In the genomic region with DNA sequence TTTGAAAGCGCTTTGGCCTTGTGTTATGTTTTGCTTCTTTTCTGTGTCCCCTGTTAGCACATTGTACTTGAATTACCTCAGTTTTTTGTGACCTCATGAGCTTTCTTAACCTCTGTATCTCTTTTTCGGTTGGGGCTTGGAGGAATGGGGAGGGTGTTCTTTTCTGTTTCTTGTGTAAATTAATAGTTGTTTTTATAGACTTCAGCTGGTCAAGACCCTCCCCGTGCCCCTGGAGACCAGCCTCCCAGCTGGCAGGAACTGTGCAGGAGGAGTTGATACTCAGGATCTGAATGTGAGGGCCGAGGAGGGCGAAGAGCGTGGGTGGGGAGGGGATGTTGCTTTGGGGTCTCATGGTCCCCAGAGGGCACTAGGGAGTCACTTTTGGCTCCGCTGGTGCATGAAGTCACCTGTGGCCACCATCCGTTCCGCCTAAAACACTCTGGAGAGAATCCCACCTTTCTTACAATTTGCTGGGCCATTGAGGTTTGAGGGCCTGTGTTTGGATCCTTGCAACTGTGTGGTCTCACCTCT, we compare ENCODE assay signal across 16 cellular contexts. TPM values are rescaled to one million over a fixed set of nuclear protein-coding genes. Genes with fewer than 3 reads are reported as not detected.
DNase-seq lines count a peak whose midpoint lies in the region; ATAC-seq, FAIRE-seq and TF ChIP-seq lines count a peak whose summit lies in the region.
"Had no signal": no experiment of that assay in that cellular context is flagged by ENCODE, and none has a peak within 500 bp of the region (broad histone marks: within the 10 kb centered on the region; RNA-seq: fewer than 3 reads in every experiment).

No MANE protein-coding gene starts in this region.

- intact Hi-C loops in Right ventricle myocardium superior (cut with DNase I) (no loop called here), left cardiac atrium (cut with DNase I) (loop anchor here in 1 of 2 donors (10.0 kb wide), 1 partner anchor 77 kb away; no protein-coding TSS in a partner anchor), dorsolateral prefrontal cortex (cut with DNase I) (no loop called here)

- H2BK120ac ChIP-seq in H1 (replicated peaks; ENCODE audit: low read depth, low read length), result no peak overlapping the region

- H3K4me3 ChIP-seq in H1 (ENCODE audit: extremely low read depth in 1 of 4, insufficient read depth in 2 of 4, low read depth in 3 of 4, low read length in 4 of 4) (no peak overlapping the region), neural progenitor cell (no peak overlapping the region), dorsolateral prefrontal cortex (no peak overlapping the region)
- H3K4me3 ChIP-seq: left lung, stomach had no signal

- H3K4me1 ChIP-seq in H1 (replicated peaks in 1 of 4; ENCODE audit: control insufficient read depth in 3 of 4, insufficient read depth in 4 of 4, low read length in 3 of 4) (peaks cover 0 to 5% (median 0%) of the 10 kb centered on the region in 4 experiments; a peak in 2 of 7 replicates), neural progenitor cell (peaks cover 56% of the 10 kb centered on the region)

- H2BK12ac ChIP-seq in H1 (ENCODE audit: low read depth, low read length), result no peak overlapping the region

- H2AK5ac ChIP-seq in H1 (ENCODE audit: low read depth, low read length), result no peak overlapping the region

- no peak overlapping the region for H3K18ac ChIP-seq in H1 (ENCODE audit: extremely low read depth, low read length)

- H3K27me3 ChIP-seq in H1 (replicated peaks in 1 of 4; ENCODE audit: control insufficient read depth in 3 of 4, extremely low read depth in 1 of 4, insufficient read depth in 3 of 4, low read length in 3 of 4) (no peaks in the 10 kb centered on the region), neural progenitor cell (no peaks in the 10 kb centered on the region), dorsolateral prefrontal cortex (no peaks in the 10 kb centered on the region)
- H3K27me3 ChIP-seq: left lung, stomach had no signal

- no peak overlapping the region for H4K5ac ChIP-seq in H1 (ENCODE audit: insufficient read length, low read depth, low read length)

- POLR2A ChIA-PET in H1 (lab: Charles Lee; ENCODE audit: partially characterized antibody), result interaction anchor here (0.8 kb wide), 1 partner anchor 149 kb away, joined by 3 read pairs; a partner anchor contains a TSS

- TF ChIP-seq POLR2A in H1 (IDR thresholded peaks at IDR 0.05; ENCODE audit: control extremely low read depth in 1 of 2, low read depth in 2 of 2, low read length in 2 of 2), result no peak

- H3K4ac ChIP-seq in H1 (replicated peaks; ENCODE audit: insufficient read length, low read depth, low read length), result no peak overlapping the region

- no peak overlapping the region for H3K4me2 ChIP-seq in H1 (ENCODE audit: insufficient read depth in 1 of 2, low read depth in 2 of 2, low read length in 2 of 2)
- no peak overlapping the region for H3K4me2 ChIP-seq in neural progenitor cell

- DNase-seq in Right ventricle myocardium superior (peak; percentile 69), left cardiac atrium (no peak), H1 (ENCODE audit: low read depth in 1 of 2, low spot score in 2 of 2) (no peak), neural progenitor cell (ENCODE audit: low spot score) (peak; percentile 41), dermis blood vessel endothelial cell (no peak), NCI-H2107 (lab: John Stamatoyannopoulos, UW) (no peak), GM20000 (ENCODE audit: low spot score) (no peak), dorsolateral prefrontal cortex (no peak)
- DNase-seq: activated CD4-positive, CD25-positive, alpha-beta regulatory T cell; cerebellar nuclear complex; DMS 273 treated with DMSO at 0.1 percent for 48 hours; left lung; stomach had no signal

- peaks cover 62% of the 10 kb centered on the region for H3K4me1 Mint-ChIP-seq in neural progenitor cell

- no peak overlapping the region for H3K27ac ChIP-seq in H1 (ENCODE audit: low read depth, low read length)
- no peak overlapping the region for H3K27ac ChIP-seq in neural progenitor cell
- H3K27ac ChIP-seq in dorsolateral prefrontal cortex, result peak overlapping the region in 23 of 59 donors; percentile 0 to 65 (median 36)
- H3K27ac ChIP-seq: left lung had no signal

- H2AFZ ChIP-seq in H1 (ENCODE audit: low read length), result peak overlapping the region; percentile 70
- no peak overlapping the region for H2AFZ ChIP-seq in neural progenitor cell (replicated peaks)

- no peak overlapping the region for H3K23ac ChIP-seq in H1 (ENCODE audit: insufficient read length)

- TF ChIP-seq EP300 in H1 (IDR thresholded peaks at IDR 0.05; ENCODE audit: borderline replicate concordance in 1 of 2, low read depth in 2 of 2, low read length in 2 of 2), result no peak

- H3K4me3 Mint-ChIP-seq in neural progenitor cell, result no peak overlapping the region
- H3K4me3 Mint-ChIP-seq: nephron had no signal

- no peak overlapping the region for H2BK15ac ChIP-seq in H1 (ENCODE audit: low read length)

- no peaks in the 10 kb centered on the region for H3K36me3 ChIP-seq in H1 (ENCODE audit: control insufficient read depth in 2 of 4, insufficient read depth in 4 of 4, low read length in 3 of 4)
- H3K36me3 ChIP-seq in neural progenitor cell, result no peaks in the 10 kb centered on the region

- no peaks in the 10 kb centered on the region for H4K20me1 ChIP-seq in H1 (replicated peaks in 1 of 2; ENCODE audit: control insufficient read depth in 1 of 2, insufficient read depth in 2 of 2, low read length in 2 of 2)
- H4K20me1 ChIP-seq in neural progenitor cell (ENCODE audit: low read depth), result no peaks in the 10 kb centered on the region

- H2BK5ac ChIP-seq in H1 (ENCODE audit: low read depth, low read length), result no peak overlapping the region

- CTCF ChIA-PET in H1 (lab: Charles Lee; ENCODE audit: partially characterized antibody), result interaction anchor here (0.6 to 20.1 kb wide), 39 partner anchors 9 to 293 kb away, joined by 3 to 256 read pairs (median 4); no protein-coding TSS in a partner anchor

- H3K9ac ChIP-seq in H1 (replicated peaks in 1 of 4; ENCODE audit: extremely low read depth in 1 of 4, low read depth in 3 of 4, low read length in 3 of 4), result no peak overlapping the region
- no peak overlapping the region for H3K9ac ChIP-seq in neural progenitor cell

- no peak overlapping the region for H3K14ac ChIP-seq in H1 (ENCODE audit: insufficient read length)

- no peaks in the 10 kb centered on the region for H3K79me1 ChIP-seq in H1 (ENCODE audit: low read depth, low read length)

- H3K9me3 ChIP-seq in H1 (ENCODE audit: insufficient read depth in 2 of 2, low read depth in 1 of 2, low read length in 1 of 2), result no peaks in the 10 kb centered on the region
- no peaks in the 10 kb centered on the region for H3K9me3 ChIP-seq in neural progenitor cell (ENCODE audit: low read depth)
- H3K9me3 ChIP-seq: left lung, stomach had no signal

- no peak for ATAC-seq in Right ventricle myocardium superior (ENCODE audit: poor library complexity)
- ATAC-seq in left cardiac atrium, result no peak
- ATAC-seq: activated naive CD4-positive, alpha-beta T cell treated with anti-CD3 and anti-CD28 coated beads, Interleukin-2, amount 50 U/mL, for 72 hours; left lung had no signal

- no peak overlapping the region for H3K56ac ChIP-seq in H1 (replicated peaks; ENCODE audit: insufficient read length, low read depth, low read length)

- WGBS in H1 (ENCODE audit: extremely low coverage in 1 of 2, insufficient coverage in 1 of 2, insufficient read length in 1 of 2, insufficient replicate concordance in 2 of 2, low coverage in 1 of 2, low lambda C conversion rate in 2 of 2, missing lambda C conversion rate in 1 of 2), 2 experiments, result 79% methylated on average over 9 of the region's 9 CpGs; no CpG with 5 or more reads in 1 of the 2 experiments

- H3K27ac Mint-ChIP-seq in neural progenitor cell, result peak overlapping the region; percentile 93

- no peaks in the 10 kb centered on the region; the same call in 1 of the 2 replicates for H3K23me2 ChIP-seq in H1 (ENCODE audit: low read depth, low read length)

- TF ChIP-seq CTCF in H1 (IDR thresholded peaks at IDR 0.05; ENCODE audit: control extremely low read depth in 1 of 3, insufficient read depth in 1 of 3, low read depth in 1 of 3, low read length in 3 of 3), result peak; percentile 45 to 68 (median 65); a peak in 3 of 4 replicates
- peak; percentile 36 for TF ChIP-seq CTCF in neural progenitor cell (IDR thresholded peaks at IDR 0.05)
- TF ChIP-seq CTCF in GM20000 (IDR thresholded peaks at IDR 0.05; ENCODE audit: extremely low read depth, missing control alignments), result no peak
- TF ChIP-seq CTCF in dorsolateral prefrontal cortex (IDR thresholded peaks at IDR 0.05 in 54 of 56, conservative IDR thresholded peaks at IDR 0.05 in 2 of 56; ENCODE audit: low read depth in 1 of 56, partially characterized antibody in 56 of 56), result no peak

- H3K9me3 Mint-ChIP-seq in neural progenitor cell, result no peaks in the 10 kb centered on the region
- H3K9me3 Mint-ChIP-seq: activated naive CD4-positive, alpha-beta T cell treated with anti-CD3 and anti-CD28 coated beads, Interleukin-2, amount 50 U/mL, for 72 hours; nephron had no signal

- no peak for FAIRE-seq in H1 (lab: Jason Lieb, UNC)
- FAIRE-seq: HTR-8/SVneo had no signal

- no peak overlapping the region for H4K8ac ChIP-seq in H1 (ENCODE audit: extremely low read depth, insufficient read depth, low read length)

- no peaks in the 10 kb centered on the region for H3K79me2 ChIP-seq in H1 (ENCODE audit: control insufficient read depth in 1 of 2, insufficient read depth in 2 of 2, low read length in 2 of 2)
- no peaks in the 10 kb centered on the region for H3K79me2 ChIP-seq in neural progenitor cell (ENCODE audit: low read depth)

- H3K27me3 Mint-ChIP-seq in neural progenitor cell (ENCODE audit: insufficient read depth, low read depth), result no peaks in the 10 kb centered on the region

- H2BK20ac ChIP-seq in H1 (ENCODE audit: low read length), result no peak overlapping the region

- H3K36me3 Mint-ChIP-seq in neural progenitor cell, result peaks cover 39% of the 10 kb centered on the region
- H3K36me3 Mint-ChIP-seq: activated naive CD4-positive, alpha-beta T cell treated with anti-CD3 and anti-CD28 coated beads, Interleukin-2, amount 50 U/mL, for 72 hours had no signal

- TF ChIP-seq RAD21 in H1 (IDR thresholded peaks at IDR 0.05 in 1 of 2, conservative IDR thresholded peaks at IDR 0.05 in 1 of 2; ENCODE audit: low read depth in 2 of 2, low read length in 2 of 2), result peak; percentile 32 to 37; a peak in 2 of 4 replicates

- no peak overlapping the region for H4K91ac ChIP-seq in H1 (replicated peaks; ENCODE audit: insufficient read length, low read length)

- peaks cover 15% of the 10 kb centered on the region for H3F3A ChIP-seq in neural progenitor cell (ENCODE audit: low read depth)

RNA-seq across cellular contexts. Expression of a gene that starts 44.3 kb away (rescaled TPM):
- 29.8 TPM for total RNA-seq in Right ventricle myocardium superior
- 100 to 1,000 TPM; 119 to 298 TPM for total RNA-seq in left cardiac atrium
- total RNA-seq in H1 (2021; fragmentation: NEBNext Ultra II Directional; extraction: Animal tissue kit (Norgen Biotek cat#: 25700)), result not detected in 2 replicates
- polyA plus RNA-seq in H1 (2011; rRNA removed), result 0.38 TPM in 1 of 2 replicates, not detected in the other
- not detected for polyA plus RNA-seq in H1 (2011; cell fraction: cytosol; rRNA removed)
- not detected for polyA plus RNA-seq in H1 (2011; cell fraction: nucleus; rRNA removed)
- polyA plus RNA-seq in H1 (2012, experiment 1 of 2), result not detected in 4 replicates
- polyA plus RNA-seq in H1 (2012, experiment 2 of 2), result 0.67 TPM
- polyA plus RNA-seq in H1 (2013, experiment 1 of 2), result 0.04 TPM
- polyA plus RNA-seq in H1 (2013, experiment 2 of 2), result not detected
- polyA minus RNA-seq in H1 (2011; rRNA and poly(A)+ RNA removed), result not detected in 2 replicates
- not detected for polyA minus RNA-seq in H1 (2011; cell fraction: cytosol; rRNA and poly(A)+ RNA removed)
- polyA minus RNA-seq in H1 (2011; cell fraction: nucleus; rRNA and poly(A)+ RNA removed), result 3.0 TPM
- 1.7 TPM in 1 of 2 replicates, not detected in the other for total RNA-seq in neural progenitor cell (ENCODE audit: low replicate concordance)
- total RNA-seq in dermis blood vessel endothelial cell, result 182 and 330 TPM in 2 replicates
- 10 to 100 TPM in 14 of 120 experiments, 1 to 10 TPM in 106; 1.4 to 51.3 (median 5.7) TPM for total RNA-seq in dorsolateral prefrontal cortex
- total RNA-seq: activated naive CD4-positive, alpha-beta T cell treated with anti-CD3 and anti-CD28 coated beads, Interleukin-2, amount 50 U/mL, for 72 hours had no signal

Comparison
In these comparisons a context has a peak if more than half of its experiments do, and no peak if none do; other contexts are left out.
1. DNase-seq: peak in Right ventricle myocardium superior (single experiment) and neural progenitor cell (single experiment); none in left cardiac atrium (single experiment), H1 (0 of 2), dermis blood vessel endothelial cell (single experiment), NCI-H2107 (single experiment), GM20000 (single experiment) and dorsolateral prefrontal cortex (0 of 10).
2. CTCF ChIP-seq: peak in H1 (3 of 3) and neural progenitor cell (single experiment); none in GM20000 (single experiment) and dorsolateral prefrontal cortex (0 of 56).